Comparison of ENCODE assay signal across 18 cellular contexts in the genomic region with DNA sequence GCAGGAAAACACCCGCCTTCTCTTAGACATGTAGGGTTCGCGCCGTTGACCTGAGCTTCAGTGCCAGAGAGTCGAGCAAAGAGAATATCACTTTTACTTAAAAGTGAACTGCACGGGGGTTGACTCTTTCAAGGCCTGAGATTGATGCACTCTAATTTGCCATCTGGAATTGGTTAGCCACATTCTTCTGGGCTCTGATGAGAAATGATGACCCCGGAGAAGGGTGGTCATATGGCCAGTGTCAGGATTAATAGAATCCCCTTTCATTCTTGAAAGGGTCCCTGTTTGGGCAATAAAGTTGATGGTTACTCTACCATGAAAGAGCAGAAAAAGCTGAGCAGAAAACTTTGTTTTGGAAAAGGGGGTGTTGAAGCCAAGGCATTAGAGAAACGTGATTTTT. TPM values are rescaled to one million over a fixed set of nuclear protein-coding genes. Genes with fewer than 3 reads are reported as not detected.
A peak's percentile ranks its signal among the peaks of the same experiment; 100 is the strongest.
DNase-seq lines count a peak whose midpoint lies in the region; ATAC-seq and TF ChIP-seq lines count a peak whose summit lies in the region.
"Had no signal": no experiment of that assay in that cellular context is flagged by ENCODE, and none has a peak within 500 bp of the region (broad histone marks: within the 10 kb centered on the region; RNA-seq: fewer than 3 reads in every experiment).

No MANE protein-coding gene starts in this region.

- no peaks in the 10 kb centered on the region for H3K27me3 ChIP-seq in esophagus squamous epithelium
- H3K27me3 ChIP-seq in naive thymus-derived CD4-positive, alpha-beta T cell (ENCODE audit: control insufficient read depth in 2 of 2, insufficient read depth in 2 of 2, low read length in 2 of 2): no peaks in the 10 kb centered on the region
- H3K27me3 ChIP-seq in stomach: no peaks in the 10 kb centered on the region

- H3K27ac Mint-ChIP-seq in naive thymus-derived CD4-positive, alpha-beta T cell: peak overlapping the region in 6 of 9 donors; percentile 48 to 91 (median 82)
- H3K27ac Mint-ChIP-seq in MCF 10A (ENCODE audit: low read depth, unreplicated experiment): no peak overlapping the region

- H3K4me1 ChIP-seq in esophagus squamous epithelium (peaks cover 3 to 52% (median 40%) of the 10 kb centered on the region in 3 donors), stomach (peaks cover 31 to 66% (median 50%) of the 10 kb centered on the region in 4 donors)
- peaks cover 0 to 16% of the 10 kb centered on the region in 2 donors for H3K4me1 ChIP-seq in naive thymus-derived CD4-positive, alpha-beta T cell (ENCODE audit: control insufficient read depth in 2 of 2, insufficient read depth in 2 of 2, low read length in 2 of 2)

- POLR2A ChIA-PET in naive thymus-derived CD4-positive, alpha-beta T cell (lab: Charles Lee): no interaction called here
- POLR2A ChIA-PET in MCF 10A (lab: Yijun Ruan, JAX): interaction anchor here (0.6 to 0.7 kb wide), 3 partner anchors 10 to 1727 kb away, joined by 3 read pairs; no protein-coding TSS in a partner anchor

- peaks cover 0 to 3% (median 0%) of the 10 kb centered on the region in 11 donors for H3K9me3 Mint-ChIP-seq in naive thymus-derived CD4-positive, alpha-beta T cell
- no peaks in the 10 kb centered on the region for H3K9me3 Mint-ChIP-seq in MCF 10A (ENCODE audit: unreplicated experiment)

- no TSS peak for BruUV-seq in MCF 10A (replicated peaks; lab: Mats Ljungman, UMichigan)

- CTCF ChIA-PET in naive thymus-derived CD4-positive, alpha-beta T cell (lab: Charles Lee): interaction anchor here (1.0 kb wide), 1 partner anchor 9 kb away, joined by 3 read pairs; no protein-coding TSS in a partner anchor
- CTCF ChIA-PET in MCF 10A (lab: Yijun Ruan, JAX): interaction anchor here (0.6 kb wide), 2 partner anchors 29 to 611 kb away, joined by 3 to 4 read pairs; no protein-coding TSS in a partner anchor

- H3K36me3 ChIP-seq in esophagus squamous epithelium (no peaks in the 10 kb centered on the region), stomach (no peaks in the 10 kb centered on the region)
- H3K36me3 ChIP-seq in naive thymus-derived CD4-positive, alpha-beta T cell (ENCODE audit: control insufficient read depth in 2 of 3, insufficient read depth in 3 of 3, low read length in 3 of 3): no peaks in the 10 kb centered on the region

- TF ChIP-seq CTCF in esophagus squamous epithelium (IDR thresholded peaks at IDR 0.05) (no peak), stomach (IDR thresholded peaks at IDR 0.05) (no peak), MCF 10A (IDR thresholded peaks at IDR 0.05; ENCODE audit: unreplicated experiment) (no peak)

- H3K4me3 ChIP-seq in esophagus squamous epithelium (no peak overlapping the region), stomach (no peak overlapping the region)
- H3K4me3 ChIP-seq in naive thymus-derived CD4-positive, alpha-beta T cell (ENCODE audit: low read length): no peak overlapping the region

- TF ChIP-seq POLR2A in esophagus squamous epithelium (IDR thresholded peaks at IDR 0.05): no peak
- TF ChIP-seq POLR2A in stomach (IDR thresholded peaks at IDR 0.05): no peak

- H3K4me1 Mint-ChIP-seq in naive thymus-derived CD4-positive, alpha-beta T cell: peaks cover 26 to 73% (median 69%) of the 10 kb centered on the region in 7 donors
- H3K4me1 Mint-ChIP-seq in MCF 10A (ENCODE audit: insufficient read depth, unreplicated experiment): peaks cover 7% of the 10 kb centered on the region

- peaks cover 0 to 10% (median 7%) of the 10 kb centered on the region in 5 donors for H3K36me3 Mint-ChIP-seq in naive thymus-derived CD4-positive, alpha-beta T cell
- no peaks in the 10 kb centered on the region for H3K36me3 Mint-ChIP-seq in MCF 10A (ENCODE audit: insufficient read depth, unreplicated experiment)

- peak overlapping the region in 2 of 10 donors; percentile 41 to 58 for H3K4me3 Mint-ChIP-seq in naive thymus-derived CD4-positive, alpha-beta T cell
- no peak overlapping the region for H3K4me3 Mint-ChIP-seq in MCF 10A (ENCODE audit: unreplicated experiment)

- no peak for ATAC-seq in naive thymus-derived CD4-positive, alpha-beta T cell
- ATAC-seq in stimulated activated naive CD8-positive, alpha-beta T cell treated with anti-CD3 and anti-CD28 coated beads, Interleukin-15, Interleukin-2, amounts not matched to agents 100 U/mL and 50 U/mL, for 24 hours: no peak
- ATAC-seq in GM21825 (IDR thresholded peaks at IDR 0.05; ENCODE audit: unreplicated experiment): no peak

- WGBS in esophagus squamous epithelium, 2 donors: 82 to 85% methylated on average over 8 of the region's 8 CpGs
- 68 to 78% (median 73%) methylated on average over 8 of the region's 8 CpGs for WGBS in stomach, 5 donors

- DNase-seq in RPMI7951 (ENCODE audit: low read depth): peak; percentile 25
- no peak for DNase-seq in esophagus squamous epithelium (lab: John Stamatoyannopoulos, UW)
- DNase-seq in naive thymus-derived CD4-positive, alpha-beta T cell: no peak
- DNase-seq in stomach: no peak
- no peak for DNase-seq in MCF 10A (ENCODE audit: unreplicated experiment)
- DNase-seq in stimulated activated naive CD8-positive, alpha-beta T cell treated with anti-CD3 and anti-CD28 coated beads, Interleukin-15, Interleukin-2, amounts not matched to agents 100 U/mL and 50 U/mL, for 24 hours: no peak
- DNase-seq in NCI-H2227 (lab: John Stamatoyannopoulos, UW; ENCODE audit: unreplicated experiment): no peak
- DNase-seq: activated CD4-positive, alpha-beta T cell treated with anti-CD3 and anti-CD28 coated beads for 1 hour; activated naive CD4-positive, alpha-beta T cell treated with anti-CD3 and anti-CD28 coated beads, Interleukin-2, amount 50 U/mL, for 16 hours; activated T-cell treated with anti-CD3 and anti-CD28 coated beads for 4 hours; C1 segment of cervical spinal cord; DND-41; H7; NCI-H2029; NCI-H526 treated with DMSO at 0.1 percent for 48 hours; stimulated activated CD4-positive, alpha-beta T cell treated with anti-CD3 and anti-CD28 coated beads, Interleukin-2, amount 100 ng/mL, for 48 hours had no signal

- intact Hi-C loops in esophagus squamous epithelium (cut with DNase I) (no loop called here), stomach (cut with DNase I; ENCODE audit: low total_unique reads) (no loop called here), MCF 10A (cut with micrococcal nuclease) (no loop called here)
- intact Hi-C loops in naive thymus-derived CD4-positive, alpha-beta T cell (cut with micrococcal nuclease): no loop called here

- H3K27me3 Mint-ChIP-seq in naive thymus-derived CD4-positive, alpha-beta T cell: no peaks in the 10 kb centered on the region
- H3K27me3 Mint-ChIP-seq in MCF 10A (ENCODE audit: insufficient read depth, unreplicated experiment): no peaks in the 10 kb centered on the region

- TF ChIP-seq EP300 in stomach (IDR thresholded peaks at IDR 0.05): no peak

- H3K27ac ChIP-seq in esophagus squamous epithelium (peak overlapping the region in 3 of 4 donors; percentile 50 to 73 (median 65)), stomach (peak overlapping the region; percentile 64 to 83 (median 66))
- H3K27ac ChIP-seq in naive thymus-derived CD4-positive, alpha-beta T cell (ENCODE audit: low read depth, low read length): no peak overlapping the region
- H3K27ac ChIP-seq: RWPE1 had no signal

- H3K9me3 ChIP-seq in esophagus squamous epithelium (no peaks in the 10 kb centered on the region), stomach (no peaks in the 10 kb centered on the region)
- H3K9me3 ChIP-seq in naive thymus-derived CD4-positive, alpha-beta T cell (ENCODE audit: control insufficient read depth in 2 of 3, low read length in 3 of 3): no peaks in the 10 kb centered on the region

RNA-seq across cellular contexts. Expression of gene GRK5, which starts 31.2 kb away (rescaled TPM):
- total RNA-seq in RPMI7951 (2014; rRNA removed; shearing (Covaris generic)): 2.7 and 2.9 TPM in 2 replicates
- 10 to 100 TPM in 1 of 4 donors, 1 to 10 TPM in 3; 2.4 to 18.9 (median 6.3) TPM for total RNA-seq in esophagus squamous epithelium
- 10 to 100 TPM; 20.3 to 45.2 (median 34.2) TPM for total RNA-seq in naive thymus-derived CD4-positive, alpha-beta T cell
- 10 to 100 TPM; 16.4 to 30.3 TPM for polyA plus RNA-seq in naive thymus-derived CD4-positive, alpha-beta T cell
- total RNA-seq in stomach: 10 to 100 TPM; 18.1 to 56.2 (median 31.9) TPM
- 10 to 100 TPM; 10.9 to 95.9 (median 61.0) TPM for polyA plus RNA-seq in stomach
- 0.82 and 1.2 TPM in 2 replicates for total RNA-seq in MCF 10A (2022)

RNA-seq across cellular contexts. Expression of gene PRDX3, which starts 60.0 kb away (rescaled TPM):
- 269 and 294 TPM in 2 replicates for total RNA-seq in RPMI7951 (2014; rRNA removed; shearing (Covaris generic))
- total RNA-seq in esophagus squamous epithelium (100 to 1,000 TPM in 3 of 4 donors, 10 to 100 TPM in 1; 42.9 to 183 (median 119) TPM), stomach (100 to 1,000 TPM in 2 of 5 donors, 10 to 100 TPM in 3; 11.9 to 163 (median 91.7) TPM), MCF 10A (2022) (85.6 and 94.4 TPM in 2 replicates)
- total RNA-seq in naive thymus-derived CD4-positive, alpha-beta T cell: 100 to 1,000 TPM in 1 of 5 experiments, 10 to 100 TPM in 4; 11.7 to 120 (median 35.4) TPM
- 10 to 100 TPM; 70.7 to 87.5 TPM for polyA plus RNA-seq in naive thymus-derived CD4-positive, alpha-beta T cell
- 100 to 1,000 TPM in 2 of 3 donors, 10 to 100 TPM in 1; 88.9 to 146 (median 144) TPM for polyA plus RNA-seq in stomach
